ENCODE assay signal across 1 cellular context in genomic region chr2:23360571-23361125, GRCh38.
TF ChIP-seq lines count a peak whose summit lies in the region.

No MANE protein-coding gene starts in this region.

TF ChIP-seq in HepG2, 621 proteins besides CTCF, POLR2A, EP300 and RAD21 (continued from another document and continues in another):
- TF ChIP-seq ZNF580 (CRISPR knock-in tag; IDR thresholded peaks at IDR 0.05; ENCODE audit: borderline replicate concordance, low read depth) (no peak), E2F1 (CRISPR knock-in tag; IDR thresholded peaks at IDR 0.05) (no peak), ETV5 (CRISPR knock-in tag; IDR thresholded peaks at IDR 0.05; ENCODE audit: borderline replicate concordance) (peak; percentile 52), PHF21A (CRISPR knock-in tag; IDR thresholded peaks at IDR 0.05) (no peak), ZSCAN25 (CRISPR knock-in tag; IDR thresholded peaks at IDR 0.05) (no peak), PBX2 (CRISPR knock-in tag; IDR thresholded peaks at IDR 0.05) (no peak), ZC3H13 (CRISPR knock-in tag; IDR thresholded peaks at IDR 0.05) (no peak), REST (IDR thresholded peaks at IDR 0.05; ENCODE audit: borderline replicate concordance in 1 of 2, low read depth in 1 of 2, low read length in 2 of 2) (no peak), ZNF549 (CRISPR knock-in tag; IDR thresholded peaks at IDR 0.05) (no peak), SOX13 (IDR thresholded peaks at IDR 0.05) (no peak), SOX13 (CRISPR knock-in tag; conservative IDR thresholded peaks at IDR 0.05 in 1 of 2, IDR thresholded peaks at IDR 0.05 in 1 of 2) (0 out of 4 replicates have a peak, but pooled peaks of 1 of the 2 experiments have one; percentile 39), ARNT (IDR thresholded peaks at IDR 0.05) (no peak), SALL1 (CRISPR knock-in tag; IDR thresholded peaks at IDR 0.05) (peak; percentile 55), CREB3 (CRISPR knock-in tag; IDR thresholded peaks at IDR 0.05) (peak; percentile 73; the same call in 1 of the 2 replicates), STAT6 (CRISPR knock-in tag; IDR thresholded peaks at IDR 0.05; ENCODE audit: borderline replicate concordance) (no peak), NKX3-1 (CRISPR knock-in tag; IDR thresholded peaks at IDR 0.05) (no peak), LRRFIP1 (CRISPR knock-in tag; conservative IDR thresholded peaks at IDR 0.05) (no peak), PBX3 (CRISPR knock-in tag; IDR thresholded peaks at IDR 0.05; ENCODE audit: borderline replicate concordance) (no peak), FLYWCH1 (CRISPR knock-in tag; IDR thresholded peaks at IDR 0.05) (no peak), ELF4 (CRISPR knock-in tag; IDR thresholded peaks at IDR 0.05; ENCODE audit: borderline replicate concordance) (no peak), ZNF430 (CRISPR knock-in tag; IDR thresholded peaks at IDR 0.05) (no peak), KLF16 (CRISPR knock-in tag; IDR thresholded peaks at IDR 0.05) (peak in 1 of 2 experiments; percentile 62; a peak in 2 of 4 replicates), ZBTB33 (CRISPR knock-in tag; IDR thresholded peaks at IDR 0.05) (no peak), XRCC5 (optimal IDR thresholded peaks at IDR 0.05; ENCODE audit: low read length) (no peak), ZFP36L2 (CRISPR knock-in tag; IDR thresholded peaks at IDR 0.05) (no peak), ZBTB42 (CRISPR knock-in tag; IDR thresholded peaks at IDR 0.05) (no peak), KLF15 (CRISPR knock-in tag; IDR thresholded peaks at IDR 0.05; ENCODE audit: borderline replicate concordance) (no peak), ZNF460 (CRISPR knock-in tag; IDR thresholded peaks at IDR 0.05; ENCODE audit: borderline replicate concordance) (no peak), ZNF782 (CRISPR knock-in tag; IDR thresholded peaks at IDR 0.05; ENCODE audit: borderline replicate concordance) (no peak), RARG (CRISPR knock-in tag; IDR thresholded peaks at IDR 0.05; ENCODE audit: low read depth) (no peak), WIZ (CRISPR knock-in tag; IDR thresholded peaks at IDR 0.05) (no peak), IRF2 (CRISPR knock-in tag; IDR thresholded peaks at IDR 0.05) (no peak), CREB1 (IDR thresholded peaks at IDR 0.05) (no peak), CREB1 (CRISPR knock-in tag; IDR thresholded peaks at IDR 0.05) (no peak), ZNF747 (CRISPR knock-in tag; IDR thresholded peaks at IDR 0.05; ENCODE audit: borderline replicate concordance) (no peak), MED13 (CRISPR knock-in tag; IDR thresholded peaks at IDR 0.05) (no peak)
